18 cellular contexts compared by ENCODE assay signal in genomic region chr20:59630526-59630925, GRCh38. TPM values are rescaled to one million over a fixed set of nuclear protein-coding genes. Genes with fewer than 3 reads are reported as not detected.
"Had no signal": no experiment of that assay in that cellular context is flagged by ENCODE, and none has a peak within 500 bp of the region (broad histone marks: within the 10 kb centered on the region; RNA-seq: fewer than 3 reads in every experiment).

No MANE protein-coding gene starts in this region.

- H3K27me3 ChIP-seq: foreskin keratinocyte, neural progenitor cell, ovary had no signal

- H3K36me3 ChIP-seq: neural progenitor cell, ovary had no signal

- H3K27ac ChIP-seq: foreskin keratinocyte, neural progenitor cell, ovary had no signal

- H3K9me3 ChIP-seq: ovary had no signal

- H3K4me3 ChIP-seq: neural progenitor cell, ovary had no signal

- ATAC-seq: foreskin keratinocyte; natural killer cell; right cardiac atrium; stimulated activated naive B cell treated with anti-CD40 and anti-IgM and Interleukin-4, amounts not matched to agents 10 μg/mL and 1 μg/mL and 100 μg/mL, for 72 hours; stimulated activated naive CD8-positive, alpha-beta T cell treated with anti-CD3 and anti-CD28 coated beads, Interleukin-15, amount 100 ng/mL, for 72 hours had no signal

- H3K4me1 ChIP-seq: foreskin keratinocyte, neural progenitor cell had no signal

- DNase-seq: effector CD4-positive, alpha-beta T cell; endodermal cell; erythroblast; foreskin keratinocyte; natural killer cell; nucleus accumbens; ovary; right cardiac atrium; stimulated activated CD4-positive, alpha-beta T cell treated with anti-CD3 and anti-CD28 coated beads, Interleukin-15, amount 100 ng/mL, for 24 hours; stimulated activated CD4-positive, alpha-beta T cell treated with anti-CD3 and anti-CD28 coated beads, Interleukin-1b, Interleukin-23, amount 100 ng/mL, for 48 hours; stimulated activated CD4-positive, alpha-beta T cell treated with anti-CD3 and anti-CD28 coated beads, Interleukin-4, amount 100 ng/mL, for 4 hours; stimulated activated naive B cell treated with anti-CD40 and anti-IgM and Interleukin-4, amounts not matched to agents 10 μg/mL and 1 μg/mL and 100 μg/mL, for 72 hours; stimulated activated naive CD8-positive, alpha-beta T cell treated with anti-CD3 and anti-CD28 coated beads, Interleukin-15, amount 100 ng/mL, for 72 hours; trophoblast cell had no signal

RNA-seq across cellular contexts. Expression of gene PHACTR3, which starts 26.2 kb away (rescaled TPM):
- total RNA-seq: endothelial cell of umbilical vein, kidney epithelial cell, myocyte, natural killer cell had no signal
